ENCODE assay signal across 8 cellular contexts in the genomic region with DNA sequence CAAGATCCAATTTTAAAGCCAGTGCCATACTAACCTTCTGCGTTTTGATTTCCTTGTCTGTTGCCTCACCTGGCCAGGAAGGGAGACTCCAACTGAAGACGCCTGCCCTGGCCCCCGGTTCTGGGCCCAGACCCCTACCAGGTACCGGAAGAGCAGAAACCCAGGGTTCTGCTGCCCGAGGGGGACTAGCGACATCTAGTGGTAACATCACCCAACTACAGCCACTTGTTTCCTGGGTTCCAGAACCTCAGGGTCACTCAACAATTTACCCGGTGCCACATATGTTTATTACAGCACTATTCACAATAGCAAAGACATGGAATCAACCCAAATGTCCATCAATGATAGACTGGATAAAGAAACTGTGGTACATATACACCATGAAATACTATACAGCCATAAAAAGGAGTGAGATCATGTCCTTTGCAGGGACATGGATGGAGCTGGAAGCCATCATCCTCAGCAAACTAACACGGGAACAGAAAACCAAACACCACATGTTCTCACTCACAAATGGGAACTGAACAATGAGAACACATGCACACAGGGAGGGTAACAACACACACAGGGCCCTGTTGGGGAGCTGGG.
DNase-seq lines count a peak whose midpoint lies in the region; ATAC-seq and TF ChIP-seq lines count a peak whose summit lies in the region.
"Not testable (repeated sequence)": the region's sequence is repeated elsewhere in the genome, so short reads cannot be mapped to it uniquely, and the experiment has no call there.

No MANE protein-coding gene starts in this region.

- TF ChIP-seq CTCF in A673 (conservative IDR thresholded peaks at IDR 0.05; ENCODE audit: low read depth, low read length) (peak; percentile 67), HL-60 (IDR thresholded peaks at IDR 0.05; ENCODE audit: insufficient read depth, low read length) (peak; percentile 25), dorsolateral prefrontal cortex (IDR thresholded peaks at IDR 0.05 in 54 of 56, conservative IDR thresholded peaks at IDR 0.05 in 2 of 56; ENCODE audit: low read depth in 1 of 56, partially characterized antibody in 56 of 56) (peak in 54 of 56 donors; percentile 25 to 67 (median 46)), psoas muscle (IDR thresholded peaks at IDR 0.05) (peak; percentile 29)

- H3K36me3 ChIP-seq in A673 (ENCODE audit: insufficient read depth, low read length, poor library complexity, severe bottlenecking); psoas muscle (ENCODE audit: insufficient read depth in 1 of 2, low read depth in 1 of 2): not testable (repeated sequence)

- not testable (repeated sequence) for H3K9me3 ChIP-seq in A673 (ENCODE audit: low read depth, low read length, poor library complexity, severe bottlenecking); psoas muscle

- intact Hi-C loops in A673 (cut with micrococcal nuclease; ENCODE audit: unreplicated experiment); activated CD4-positive, alpha-beta memory T cell treated with anti-CD3 and anti-CD28 coated beads for 36 hours (cut with micrococcal nuclease); dorsolateral prefrontal cortex (cut with DNase I); psoas muscle (cut with DNase I): not testable (repeated sequence)

- not testable (repeated sequence) for H3K9me3 Mint-ChIP-seq in activated CD4-positive, alpha-beta memory T cell treated with anti-CD3 and anti-CD28 coated beads for 36 hours

- H3K4me1 ChIP-seq in A673 (ENCODE audit: insufficient read depth, low read length, poor library complexity, severe bottlenecking); psoas muscle: not testable (repeated sequence)

- peaks cover 12% of the 10 kb centered on the region for H3K27me3 Mint-ChIP-seq in activated CD4-positive, alpha-beta memory T cell treated with anti-CD3 and anti-CD28 coated beads for 36 hours

- not testable (repeated sequence) for H3K27me3 ChIP-seq in A673 (replicated peaks; ENCODE audit: insufficient read depth, low read depth, low read length, poor library complexity); HL-60 (ENCODE audit: insufficient read depth, poor library complexity, severe bottlenecking); psoas muscle (ENCODE audit: insufficient read depth in 3 of 3, low read length in 2 of 3)
- H3K27me3 ChIP-seq in dorsolateral prefrontal cortex: peaks cover 0 to 33% (median 0%) of the 10 kb centered on the region in 45 donors

- not testable (repeated sequence) for BruUV-seq in A673 (replicated peaks; lab: Mats Ljungman, UMichigan)

- not testable (repeated sequence) for H3K4me3 ChIP-seq in A673 (ENCODE audit: low read depth, low read length, poor library complexity, severe bottlenecking); HL-60 (replicated peaks; ENCODE audit: insufficient read depth, low read length); dorsolateral prefrontal cortex; psoas muscle

- not testable (repeated sequence) for H3K4me3 Mint-ChIP-seq in activated CD4-positive, alpha-beta memory T cell treated with anti-CD3 and anti-CD28 coated beads for 36 hours

- 25 to 30% (median 27%) methylated on average over 8 of the region's 8 CpGs for WGBS in psoas muscle, 3 donors

- H3K36me3 Mint-ChIP-seq in activated CD4-positive, alpha-beta memory T cell treated with anti-CD3 and anti-CD28 coated beads for 36 hours: not testable (repeated sequence)

- not testable (repeated sequence) for ATAC-seq in psoas muscle

- H3K27ac ChIP-seq in A673 (ENCODE audit: low read depth, low read length, poor library complexity, severe bottlenecking); HL-60 (replicated peaks); dorsolateral prefrontal cortex; psoas muscle: not testable (repeated sequence)

- POLR2A ChIA-PET in A673 (lab: Charles Lee; ENCODE audit: low non-redundant PET); activated CD4-positive, alpha-beta memory T cell treated with anti-CD3 and anti-CD28 coated beads for 36 hours (lab: Charles Lee): not testable (repeated sequence)

- peak; percentile 9 for DNase-seq in A673 (ENCODE audit: low spot score)
- peak; percentile 56 for DNase-seq in ELF-1 (ENCODE audit: low read depth, low spot score)
- peak in 1 of 2 experiments; percentile 10 for DNase-seq in HL-60 (ENCODE audit: low read depth in 1 of 2, low spot score in 1 of 2)
- peak; percentile 11 for DNase-seq in NK-92 treated with Interleukin-12 subunit alpha and Interleukin-12 subunit beta, amount 100 ng/mL, for 24 hours (lab: John Stamatoyannopoulos, UW)
- peak; percentile 21 for DNase-seq in activated CD4-positive, alpha-beta memory T cell treated with anti-CD3 and anti-CD28 coated beads for 36 hours
- DNase-seq in dorsolateral prefrontal cortex: peak in 2 of 10 donors; percentile 10 to 15
- DNase-seq in iPS-NIHi7 (ENCODE audit: extremely low spot score): peak; percentile 80
- DNase-seq in psoas muscle: not testable (repeated sequence)

- CTCF ChIA-PET in A673 (lab: Charles Lee): not testable (repeated sequence)
- CTCF ChIA-PET in activated CD4-positive, alpha-beta memory T cell treated with anti-CD3 and anti-CD28 coated beads for 36 hours (lab: Charles Lee): interaction anchor here (0.8 kb wide), 1 partner anchor 45 kb away, joined by 3 read pairs; no protein-coding TSS in a partner anchor

- not testable (repeated sequence) for H3K27ac Mint-ChIP-seq in activated CD4-positive, alpha-beta memory T cell treated with anti-CD3 and anti-CD28 coated beads for 36 hours

- H3K4me1 Mint-ChIP-seq in activated CD4-positive, alpha-beta memory T cell treated with anti-CD3 and anti-CD28 coated beads for 36 hours (ENCODE audit: low read depth): not testable (repeated sequence)
